12 cellular contexts compared by ENCODE assay signal in genomic region chr12:91098942-91099341, GRCh38. TPM values are rescaled to one million over a fixed set of nuclear protein-coding genes. Genes with fewer than 3 reads are reported as not detected.
DNase-seq lines count a peak whose midpoint lies in the region; TF ChIP-seq lines count a peak whose summit lies in the region.
"Had no signal": no experiment of that assay in that cellular context is flagged by ENCODE, and none has a peak within 500 bp of the region (broad histone marks: within the 10 kb centered on the region; RNA-seq: fewer than 3 reads in every experiment).

No MANE protein-coding gene starts in this region.

- TF ChIP-seq CTCF in fibroblast of mammary gland (conservative IDR thresholded peaks at IDR 0.05; ENCODE audit: control insufficient read depth, insufficient read depth, low read depth, low read length) = no peak

- H2AK5ac ChIP-seq in trophoblast cell (ENCODE audit: low read length) = no peak overlapping the region

- no peaks in the 10 kb centered on the region for H3K27me3 ChIP-seq in trophoblast cell (ENCODE audit: insufficient read depth, low read length)

- no peak overlapping the region for H2BK12ac ChIP-seq in trophoblast cell (ENCODE audit: low read length)

- H3K27me3 Mint-ChIP-seq in activated T-helper 2 cell treated with anti-CD3 and anti-CD28 coated beads, Interferon-gamma antibody, Interleukin-2, Interleukin-4, amounts not matched to agents 10 μg/mL and 5 μg/mL and 100 μg/mL, durations not matched to agents 14 hours and 24 hours and 36 hours (ENCODE audit: low read depth) = no peaks in the 10 kb centered on the region

- no peak overlapping the region for H3K4me2 ChIP-seq in trophoblast cell (ENCODE audit: low read length)

- no peak overlapping the region for H4K91ac ChIP-seq in trophoblast cell (ENCODE audit: low read depth, low read length)

- DNase-seq in Daoy (ENCODE audit: low read depth) (peak; percentile 76), RPMI7951 (ENCODE audit: low read depth) (peak; percentile 85), fibroblast of mammary gland (ENCODE audit: low read depth) (peak; percentile 93), trophoblast cell (peak; percentile 64 to 84), SIG-M5 (lab: John Stamatoyannopoulos, UW) (no peak), SIG-M5 treated with dmso at 0.1 percent for 504 hours (lab: John Stamatoyannopoulos, UW; ENCODE audit: unreplicated experiment) (no peak), NCI-H510A treated with DMSO at 0.1 percent for 48 hours (lab: John Stamatoyannopoulos, UW) (no peak)
- no peak for DNase-seq in activated T-helper 2 cell treated with anti-CD3 and anti-CD28 coated beads, Interferon-gamma antibody, Interleukin-2, Interleukin-4, amounts not matched to agents 10 μg/mL and 5 μg/mL and 100 μg/mL, durations not matched to agents 14 hours and 24 hours and 36 hours (ENCODE audit: low spot score)
- DNase-seq: activated effector memory CD4-positive, alpha-beta T cell treated with Interleukin-2 at 50 U/mL for 16 hours; NCI-H2171 treated with DMSO at 0.1 percent for 48 hours had no signal

- H2BK120ac ChIP-seq in trophoblast cell (ENCODE audit: insufficient read depth, low read length, poor library complexity) = no peak overlapping the region

- H3K4me3 Mint-ChIP-seq in activated T-helper 2 cell treated with anti-CD3 and anti-CD28 coated beads, Interferon-gamma antibody, Interleukin-2, Interleukin-4, amounts not matched to agents 10 μg/mL and 5 μg/mL and 100 μg/mL, durations not matched to agents 14 hours and 24 hours and 36 hours (ENCODE audit: low read depth) = no peak overlapping the region

- no peak overlapping the region for H3K23ac ChIP-seq in trophoblast cell (ENCODE audit: low read length)

- peaks cover 2% of the 10 kb centered on the region for H3K9me3 ChIP-seq in trophoblast cell (ENCODE audit: insufficient read depth, low read depth, low read length)

- H3K4me1 Mint-ChIP-seq in activated T-helper 2 cell treated with anti-CD3 and anti-CD28 coated beads, Interferon-gamma antibody, Interleukin-2, Interleukin-4, amounts not matched to agents 10 μg/mL and 5 μg/mL and 100 μg/mL, durations not matched to agents 14 hours and 24 hours and 36 hours (ENCODE audit: low read depth) = no peaks in the 10 kb centered on the region

- no peaks in the 10 kb centered on the region for H3K36me3 Mint-ChIP-seq in activated T-helper 2 cell treated with anti-CD3 and anti-CD28 coated beads, Interferon-gamma antibody, Interleukin-2, Interleukin-4, amounts not matched to agents 10 μg/mL and 5 μg/mL and 100 μg/mL, durations not matched to agents 14 hours and 24 hours and 36 hours (ENCODE audit: low read depth)

- H3K9me3 Mint-ChIP-seq in activated T-helper 2 cell treated with anti-CD3 and anti-CD28 coated beads, Interferon-gamma antibody, Interleukin-2, Interleukin-4, amounts not matched to agents 10 μg/mL and 5 μg/mL and 100 μg/mL, durations not matched to agents 14 hours and 24 hours and 36 hours = no peaks in the 10 kb centered on the region

- H3K27ac ChIP-seq in trophoblast cell (ENCODE audit: low read depth, low read length) = peak overlapping the region; percentile 11
- H3K27ac ChIP-seq: parathyroid adenoma had no signal

- no peak overlapping the region for H3K27ac Mint-ChIP-seq in activated T-helper 2 cell treated with anti-CD3 and anti-CD28 coated beads, Interferon-gamma antibody, Interleukin-2, Interleukin-4, amounts not matched to agents 10 μg/mL and 5 μg/mL and 100 μg/mL, durations not matched to agents 14 hours and 24 hours and 36 hours

- no peak overlapping the region for H3K9ac ChIP-seq in trophoblast cell (ENCODE audit: low read length)
- H3K9ac ChIP-seq: parathyroid adenoma had no signal

- H3K79me2 ChIP-seq in trophoblast cell (ENCODE audit: control insufficient read depth, insufficient read depth, low read length, poor library complexity) = no peaks in the 10 kb centered on the region
- H3K79me2 ChIP-seq: parathyroid adenoma had no signal

- no peak overlapping the region for H2AFZ ChIP-seq in trophoblast cell (ENCODE audit: insufficient read depth, low read length, poor library complexity)
- H2AFZ ChIP-seq: parathyroid adenoma had no signal

- no peak overlapping the region for H3K4me3 ChIP-seq in fibroblast of mammary gland (ENCODE audit: control insufficient read depth, low read depth, low read length)
- no peak overlapping the region for H3K4me3 ChIP-seq in trophoblast cell (ENCODE audit: low read depth, low read length)

- H4K12ac ChIP-seq in trophoblast cell (ENCODE audit: low read depth, low read length) = no peak overlapping the region

- peaks cover 0 to 4% of the 10 kb centered on the region in 2 experiments for H3K36me3 ChIP-seq in trophoblast cell (ENCODE audit: control insufficient read depth in 1 of 2, insufficient read depth in 2 of 2, low read length in 2 of 2)

- H3K14ac ChIP-seq in trophoblast cell (ENCODE audit: low read length) = no peak overlapping the region

- no peak overlapping the region for H4K8ac ChIP-seq in trophoblast cell (ENCODE audit: low read depth, low read length)

- peaks cover 2% of the 10 kb centered on the region for H3K79me1 ChIP-seq in trophoblast cell (ENCODE audit: low read length)

- no peaks in the 10 kb centered on the region for H3K4me1 ChIP-seq in trophoblast cell (ENCODE audit: control insufficient read depth in 1 of 2, insufficient read depth in 2 of 2, low read length in 2 of 2)
- H3K4me1 ChIP-seq: parathyroid adenoma had no signal

- no peak overlapping the region for H3K4ac ChIP-seq in trophoblast cell (ENCODE audit: low read depth, low read length)

- H2BK5ac ChIP-seq in trophoblast cell (ENCODE audit: low read depth, low read length, poor library complexity) = no peak overlapping the region

- intact Hi-C loops in activated T-helper 2 cell treated with anti-CD3 and anti-CD28 coated beads, Interferon-gamma antibody, Interleukin-2, Interleukin-4, amounts not matched to agents 10 μg/mL and 5 μg/mL and 100 μg/mL, durations not matched to agents 14 hours and 24 hours and 36 hours (cut with micrococcal nuclease) = no loop called here

- no peak overlapping the region for H3K18ac ChIP-seq in trophoblast cell (ENCODE audit: low read length)

- WGBS in trophoblast cell (ENCODE audit: extremely low coverage, insufficient coverage, insufficient read length) = no CpG with 5 or more reads among the region's 3 CpGs

RNA-seq across cellular contexts. Expression of gene LUM, which starts 12.4 kb away (rescaled TPM):
- total RNA-seq in Daoy (2014; rRNA removed; shearing (Covaris generic)) = 1.0 and 2.6 TPM in 2 replicates
- total RNA-seq in RPMI7951 (2014; rRNA removed; shearing (Covaris generic)) = 56.5 and 102 TPM in 2 replicates
- polyA plus RNA-seq in trophoblast cell (2013) = 921 and 976 TPM in 2 replicates
- not detected in 2 replicates for total RNA-seq in activated T-helper 2 cell treated with anti-CD3 and anti-CD28 coated beads, Interferon-gamma antibody, Interleukin-2, Interleukin-4, amounts not matched to agents 10 μg/mL and 5 μg/mL and 100 μg/mL, durations not matched to agents 14 hours and 24 hours and 36 hours

RNA-seq across cellular contexts. Expression of gene KERA, which starts 41.1 kb away (rescaled TPM):
- total RNA-seq in Daoy (2014; rRNA removed; shearing (Covaris generic)) = not detected in 2 replicates
- total RNA-seq in RPMI7951 (2014; rRNA removed; shearing (Covaris generic)) = not detected in 2 replicates
- 0.14 and 0.15 TPM in 2 replicates for polyA plus RNA-seq in trophoblast cell (2013)
- total RNA-seq in activated T-helper 2 cell treated with anti-CD3 and anti-CD28 coated beads, Interferon-gamma antibody, Interleukin-2, Interleukin-4, amounts not matched to agents 10 μg/mL and 5 μg/mL and 100 μg/mL, durations not matched to agents 14 hours and 24 hours and 36 hours = not detected in 2 replicates
- total RNA-seq: glomerular endothelial cell had no signal

Comparison
In these comparisons a context has a peak if more than half of its experiments do, and no peak if none do; other contexts are left out.
1. DNase-seq: peak in Daoy (single experiment), RPMI7951 (single experiment), fibroblast of mammary gland (single experiment) and trophoblast cell (2 of 2); none in activated T-helper 2 cell treated with anti-CD3 and anti-CD28 coated beads, Interferon-gamma antibody, Interleukin-2, Interleukin-4, amounts not matched to agents 10 μg/mL and 5 μg/mL and 100 μg/mL, durations not matched to agents 14 hours and 24 hours and 36 hours (single experiment), SIG-M5 (single experiment), SIG-M5 treated with dmso at 0.1 percent for 504 hours (single experiment) and NCI-H510A treated with DMSO at 0.1 percent for 48 hours (single experiment).
2. RNA of gene LUM, which starts 12.4 kb away (total RNA-seq): 56.5 to 102 TPM in RPMI7951; 1.0 to 2.6 TPM in Daoy and not detected in activated T-helper 2 cell treated with anti-CD3 and anti-CD28 coated beads, Interferon-gamma antibody, Interleukin-2, Interleukin-4, amounts not matched to agents 10 μg/mL and 5 μg/mL and 100 μg/mL, durations not matched to agents 14 hours and 24 hours and 36 hours; every median in the first group is over 10 times any median in the second.